ENCODE assay signal across 22 cellular contexts in genomic region chr2:45826476-45826875, GRCh38.
"Had no signal": no experiment of that assay in that cellular context is flagged by ENCODE, and none has a peak within 500 bp of the region (broad histone marks: within the 10 kb centered on the region; RNA-seq: fewer than 3 reads in every experiment).

No MANE protein-coding gene starts in this region.

- H3K27me3 ChIP-seq: testis, uterus had no signal

- FAIRE-seq: endometrium, TTC549 had no signal

- H3K27ac Mint-ChIP-seq: activated naive CD4-positive, alpha-beta T cell treated with anti-CD3 and anti-CD28 coated beads, Interleukin-2, amount 50 U/mL, for 24 hours; dendritic cell treated with granulocyte-macrophage colony-stimulating factor and Interleukin-4, amounts not matched to agents 40 ng/mL and 50 ng/mL, for 4 days had no signal

- H3K9me3 ChIP-seq: testis had no signal

- H3K36me3 ChIP-seq: uterus had no signal

- H3K27ac ChIP-seq: testis had no signal

- DNase-seq: activated CD4-positive, alpha-beta T cell treated with anti-CD3 and anti-CD28 coated beads for 1 hour; activated gamma-delta T cell treated with Interleukin-2 at 50 U/mL for 16 hours; activated T-cell treated with anti-CD3 and anti-CD28 coated beads, Interleukin-2, amount 50 U/mL, for 1 hour; effector CD4-positive, alpha-beta T cell; erythroblast; foreskin melanocyte; hippocampal formation; kidney glomerular epithelial cell; occipital lobe; retina; stimulated activated CD4-positive, alpha-beta T cell treated with anti-CD3 and anti-CD28 coated beads, Interleukin-1b, Interleukin-23, amount 100 ng/mL, for 48 hours; stimulated activated naive B cell treated with anti-CD40 and anti-IgM and Interleukin-4, amounts not matched to agents 10 μg/mL and 1 μg/mL and 100 μg/mL, for 72 hours; T-helper 1 cell; testis; trophoblast cell had no signal

- H3K27me3 Mint-ChIP-seq: activated naive CD4-positive, alpha-beta T cell treated with anti-CD3 and anti-CD28 coated beads, Interleukin-2, amount 50 U/mL, for 24 hours; dendritic cell treated with granulocyte-macrophage colony-stimulating factor and Interleukin-4, amounts not matched to agents 40 ng/mL and 50 ng/mL, for 4 days; stimulated activated naive B cell treated with anti-CD40 and anti-IgM and Interleukin-4, amounts not matched to agents 10 μg/mL and 1 μg/mL and 100 μg/mL, for 72 hours had no signal

- H3K4me3 ChIP-seq: skin epidermis, testis, uterus had no signal

- H3K4me3 Mint-ChIP-seq: activated naive CD4-positive, alpha-beta T cell treated with anti-CD3 and anti-CD28 coated beads, Interleukin-2, amount 50 U/mL, for 24 hours; dendritic cell treated with granulocyte-macrophage colony-stimulating factor and Interleukin-4, amounts not matched to agents 40 ng/mL and 50 ng/mL, for 4 days; neural crest cell; stimulated activated naive B cell treated with anti-CD40 and anti-IgM and Interleukin-4, amounts not matched to agents 10 μg/mL and 1 μg/mL and 100 μg/mL, for 72 hours had no signal
